2 cellular contexts compared by ENCODE assay signal in the genomic region with DNA sequence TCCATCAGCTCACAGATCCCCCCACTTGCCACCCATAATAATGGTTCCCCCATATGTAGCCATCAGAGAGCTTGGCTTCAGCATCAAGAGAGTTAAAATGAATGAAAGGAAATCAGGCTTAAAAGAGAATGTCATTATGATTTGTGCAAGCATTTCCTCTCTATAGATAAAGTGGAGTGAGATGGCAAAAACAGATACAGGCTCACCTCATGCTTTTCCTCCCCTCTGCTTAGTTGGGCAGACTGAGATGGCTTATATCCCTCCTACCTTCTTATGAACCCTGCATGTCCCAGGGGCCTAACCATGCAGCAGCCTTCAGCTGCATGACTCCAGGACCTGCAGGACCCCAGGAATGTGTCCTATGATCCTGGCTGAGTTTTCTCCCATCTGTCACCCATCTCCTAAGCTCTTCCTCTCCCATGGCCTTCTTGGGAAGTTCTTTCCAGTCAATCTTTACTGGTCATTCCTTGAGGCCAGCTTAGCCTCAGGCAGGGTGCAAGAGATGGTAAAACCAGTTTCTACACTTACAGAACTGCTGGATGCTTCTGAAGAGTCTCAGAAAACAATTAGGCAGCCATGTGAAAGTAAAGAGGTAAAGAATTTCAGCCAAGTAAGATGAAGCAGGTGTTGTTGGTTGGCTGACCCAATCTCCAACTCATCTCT.
TF ChIP-seq lines count a peak whose summit lies in the region.

No MANE protein-coding gene starts in this region.

TF ChIP-seq in GM23338, 12 proteins besides CTCF, POLR2A, EP300 and RAD21 (continues in another document):
- TF ChIP-seq, protein P1, sequence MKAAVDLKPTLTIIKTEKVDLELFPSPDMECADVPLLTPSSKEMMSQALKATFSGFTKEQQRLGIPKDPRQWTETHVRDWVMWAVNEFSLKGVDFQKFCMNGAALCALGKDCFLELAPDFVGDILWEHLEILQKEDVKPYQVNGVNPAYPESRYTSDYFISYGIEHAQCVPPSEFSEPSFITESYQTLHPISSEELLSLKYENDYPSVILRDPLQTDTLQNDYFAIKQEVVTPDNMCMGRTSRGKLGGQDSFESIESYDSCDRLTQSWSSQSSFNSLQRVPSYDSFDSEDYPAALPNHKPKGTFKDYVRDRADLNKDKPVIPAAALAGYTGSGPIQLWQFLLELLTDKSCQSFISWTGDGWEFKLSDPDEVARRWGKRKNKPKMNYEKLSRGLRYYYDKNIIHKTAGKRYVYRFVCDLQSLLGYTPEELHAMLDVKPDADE (IDR thresholded peaks at IDR 0.05) = no peak
- no peak for TF ChIP-seq STAT1 (IDR thresholded peaks at IDR 0.05; ENCODE audit: unreplicated experiment)
- no peak for TF ChIP-seq CREB1 (CRISPR knock-in tag; IDR thresholded peaks at IDR 0.05; ENCODE audit: low read depth)
- TF ChIP-seq, protein P2, sequence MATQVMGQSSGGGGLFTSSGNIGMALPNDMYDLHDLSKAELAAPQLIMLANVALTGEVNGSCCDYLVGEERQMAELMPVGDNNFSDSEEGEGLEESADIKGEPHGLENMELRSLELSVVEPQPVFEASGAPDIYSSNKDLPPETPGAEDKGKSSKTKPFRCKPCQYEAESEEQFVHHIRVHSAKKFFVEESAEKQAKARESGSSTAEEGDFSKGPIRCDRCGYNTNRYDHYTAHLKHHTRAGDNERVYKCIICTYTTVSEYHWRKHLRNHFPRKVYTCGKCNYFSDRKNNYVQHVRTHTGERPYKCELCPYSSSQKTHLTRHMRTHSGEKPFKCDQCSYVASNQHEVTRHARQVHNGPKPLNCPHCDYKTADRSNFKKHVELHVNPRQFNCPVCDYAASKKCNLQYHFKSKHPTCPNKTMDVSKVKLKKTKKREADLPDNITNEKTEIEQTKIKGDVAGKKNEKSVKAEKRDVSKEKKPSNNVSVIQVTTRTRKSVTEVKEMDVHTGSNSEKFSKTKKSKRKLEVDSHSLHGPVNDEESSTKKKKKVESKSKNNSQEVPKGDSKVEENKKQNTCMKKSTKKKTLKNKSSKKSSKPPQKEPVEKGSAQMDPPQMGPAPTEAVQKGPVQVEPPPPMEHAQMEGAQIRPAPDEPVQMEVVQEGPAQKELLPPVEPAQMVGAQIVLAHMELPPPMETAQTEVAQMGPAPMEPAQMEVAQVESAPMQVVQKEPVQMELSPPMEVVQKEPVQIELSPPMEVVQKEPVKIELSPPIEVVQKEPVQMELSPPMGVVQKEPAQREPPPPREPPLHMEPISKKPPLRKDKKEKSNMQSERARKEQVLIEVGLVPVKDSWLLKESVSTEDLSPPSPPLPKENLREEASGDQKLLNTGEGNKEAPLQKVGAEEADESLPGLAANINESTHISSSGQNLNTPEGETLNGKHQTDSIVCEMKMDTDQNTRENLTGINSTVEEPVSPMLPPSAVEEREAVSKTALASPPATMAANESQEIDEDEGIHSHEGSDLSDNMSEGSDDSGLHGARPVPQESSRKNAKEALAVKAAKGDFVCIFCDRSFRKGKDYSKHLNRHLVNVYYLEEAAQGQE (IDR thresholded peaks at IDR 0.05; ENCODE audit: unreplicated experiment) = no peak
- TF ChIP-seq EZH2 (IDR thresholded peaks at IDR 0.05; ENCODE audit: low read depth, unreplicated experiment) = no peak
- TF ChIP-seq JUNB (IDR thresholded peaks at IDR 0.05; ENCODE audit: unreplicated experiment) = no peak
- TF ChIP-seq ZNF114 (CRISPR knock-in tag; IDR thresholded peaks at IDR 0.05) = no peak
- TF ChIP-seq, protein P3, sequence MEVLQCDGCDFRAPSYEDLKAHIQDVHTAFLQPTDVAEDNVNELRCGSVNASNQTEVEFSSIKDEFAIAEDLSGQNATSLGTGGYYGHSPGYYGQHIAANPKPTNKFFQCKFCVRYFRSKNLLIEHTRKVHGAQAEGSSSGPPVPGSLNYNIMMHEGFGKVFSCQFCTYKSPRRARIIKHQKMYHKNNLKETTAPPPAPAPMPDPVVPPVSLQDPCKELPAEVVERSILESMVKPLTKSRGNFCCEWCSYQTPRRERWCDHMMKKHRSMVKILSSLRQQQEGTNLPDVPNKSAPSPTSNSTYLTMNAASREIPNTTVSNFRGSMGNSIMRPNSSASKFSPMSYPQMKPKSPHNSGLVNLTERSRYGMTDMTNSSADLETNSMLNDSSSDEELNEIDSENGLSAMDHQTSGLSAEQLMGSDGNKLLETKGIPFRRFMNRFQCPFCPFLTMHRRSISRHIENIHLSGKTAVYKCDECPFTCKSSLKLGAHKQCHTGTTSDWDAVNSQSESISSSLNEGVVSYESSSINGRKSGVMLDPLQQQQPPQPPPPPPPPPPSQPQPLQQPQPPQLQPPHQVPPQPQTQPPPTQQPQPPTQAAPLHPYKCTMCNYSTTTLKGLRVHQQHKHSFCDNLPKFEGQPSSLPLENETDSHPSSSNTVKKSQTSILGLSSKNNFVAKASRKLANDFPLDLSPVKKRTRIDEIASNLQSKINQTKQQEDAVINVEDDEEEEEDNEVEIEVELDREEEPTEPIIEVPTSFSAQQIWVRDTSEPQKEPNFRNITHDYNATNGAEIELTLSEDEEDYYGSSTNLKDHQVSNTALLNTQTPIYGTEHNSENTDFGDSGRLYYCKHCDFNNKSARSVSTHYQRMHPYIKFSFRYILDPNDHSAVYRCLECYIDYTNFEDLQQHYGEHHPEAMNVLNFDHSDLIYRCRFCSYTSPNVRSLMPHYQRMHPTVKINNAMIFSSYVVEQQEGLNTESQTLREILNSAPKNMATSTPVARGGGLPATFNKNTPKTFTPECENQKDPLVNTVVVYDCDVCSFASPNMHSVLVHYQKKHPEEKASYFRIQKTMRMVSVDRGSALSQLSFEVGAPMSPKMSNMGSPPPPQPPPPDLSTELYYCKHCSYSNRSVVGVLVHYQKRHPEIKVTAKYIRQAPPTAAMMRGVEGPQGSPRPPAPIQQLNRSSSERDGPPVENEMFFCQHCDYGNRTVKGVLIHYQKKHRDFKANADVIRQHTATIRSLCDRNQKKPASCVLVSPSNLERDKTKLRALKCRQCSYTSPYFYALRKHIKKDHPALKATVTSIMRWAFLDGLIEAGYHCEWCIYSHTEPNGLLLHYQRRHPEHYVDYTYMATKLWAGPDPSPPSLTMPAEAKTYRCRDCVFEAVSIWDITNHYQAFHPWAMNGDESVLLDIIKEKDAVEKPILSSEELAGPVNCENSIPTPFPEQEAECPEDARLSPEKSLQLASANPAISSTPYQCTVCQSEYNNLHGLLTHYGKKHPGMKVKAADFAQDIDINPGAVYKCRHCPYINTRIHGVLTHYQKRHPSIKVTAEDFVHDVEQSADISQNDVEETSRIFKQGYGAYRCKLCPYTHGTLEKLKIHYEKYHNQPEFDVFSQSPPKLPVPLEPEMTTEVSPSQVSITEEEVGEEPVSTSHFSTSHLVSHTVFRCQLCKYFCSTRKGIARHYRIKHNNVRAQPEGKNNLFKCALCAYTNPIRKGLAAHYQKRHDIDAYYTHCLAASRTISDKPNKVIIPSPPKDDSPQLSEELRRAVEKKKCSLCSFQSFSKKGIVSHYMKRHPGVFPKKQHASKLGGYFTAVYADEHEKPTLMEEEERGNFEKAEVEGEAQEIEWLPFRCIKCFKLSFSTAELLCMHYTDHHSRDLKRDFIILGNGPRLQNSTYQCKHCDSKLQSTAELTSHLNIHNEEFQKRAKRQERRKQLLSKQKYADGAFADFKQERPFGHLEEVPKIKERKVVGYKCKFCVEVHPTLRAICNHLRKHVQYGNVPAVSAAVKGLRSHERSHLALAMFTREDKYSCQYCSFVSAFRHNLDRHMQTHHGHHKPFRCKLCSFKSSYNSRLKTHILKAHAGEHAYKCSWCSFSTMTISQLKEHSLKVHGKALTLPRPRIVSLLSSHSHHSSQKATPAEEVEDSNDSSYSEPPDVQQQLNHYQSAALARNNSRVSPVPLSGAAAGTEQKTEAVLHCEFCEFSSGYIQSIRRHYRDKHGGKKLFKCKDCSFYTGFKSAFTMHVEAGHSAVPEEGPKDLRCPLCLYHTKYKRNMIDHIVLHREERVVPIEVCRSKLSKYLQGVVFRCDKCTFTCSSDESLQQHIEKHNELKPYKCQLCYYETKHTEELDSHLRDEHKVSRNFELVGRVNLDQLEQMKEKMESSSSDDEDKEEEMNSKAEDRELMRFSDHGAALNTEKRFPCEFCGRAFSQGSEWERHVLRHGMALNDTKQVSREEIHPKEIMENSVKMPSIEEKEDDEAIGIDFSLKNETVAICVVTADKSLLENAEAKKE (CRISPR knock-in tag; IDR thresholded peaks at IDR 0.05) = no peak

TF ChIP-seq in SK-N-SH, 30 proteins besides CTCF, POLR2A, EP300 and RAD21:
- TF ChIP-seq, protein P4, sequence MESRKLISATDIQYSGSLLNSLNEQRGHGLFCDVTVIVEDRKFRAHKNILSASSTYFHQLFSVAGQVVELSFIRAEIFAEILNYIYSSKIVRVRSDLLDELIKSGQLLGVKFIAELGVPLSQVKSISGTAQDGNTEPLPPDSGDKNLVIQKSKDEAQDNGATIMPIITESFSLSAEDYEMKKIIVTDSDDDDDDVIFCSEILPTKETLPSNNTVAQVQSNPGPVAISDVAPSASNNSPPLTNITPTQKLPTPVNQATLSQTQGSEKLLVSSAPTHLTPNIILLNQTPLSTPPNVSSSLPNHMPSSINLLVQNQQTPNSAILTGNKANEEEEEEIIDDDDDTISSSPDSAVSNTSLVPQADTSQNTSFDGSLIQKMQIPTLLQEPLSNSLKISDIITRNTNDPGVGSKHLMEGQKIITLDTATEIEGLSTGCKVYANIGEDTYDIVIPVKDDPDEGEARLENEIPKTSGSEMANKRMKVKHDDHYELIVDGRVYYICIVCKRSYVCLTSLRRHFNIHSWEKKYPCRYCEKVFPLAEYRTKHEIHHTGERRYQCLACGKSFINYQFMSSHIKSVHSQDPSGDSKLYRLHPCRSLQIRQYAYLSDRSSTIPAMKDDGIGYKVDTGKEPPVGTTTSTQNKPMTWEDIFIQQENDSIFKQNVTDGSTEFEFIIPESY (IDR thresholded peaks at IDR 0.05; ENCODE audit: borderline replicate concordance, low read depth) = no peak
- TF ChIP-seq ELF1 (IDR thresholded peaks at IDR 0.05) (no peak), TAF1 (IDR thresholded peaks at IDR 0.05; ENCODE audit: borderline replicate concordance, low read depth, low read length) (no peak), TCF12 (IDR thresholded peaks at IDR 0.05) (no peak), MXI1 (IDR thresholded peaks at IDR 0.05; ENCODE audit: low read depth, low read length) (no peak), FOSL2 (IDR thresholded peaks at IDR 0.05; ENCODE audit: borderline replicate concordance, low read depth) (no peak), CHD2 (IDR thresholded peaks at IDR 0.05; ENCODE audit: low read length, partially characterized antibody) (no peak), EZH2phosphoT487 (IDR thresholded peaks at IDR 0.05; ENCODE audit: borderline replicate concordance, low read depth) (no peak), NFIC (IDR thresholded peaks at IDR 0.05; ENCODE audit: borderline replicate concordance) (no peak), NRF1 (IDR thresholded peaks at IDR 0.05; ENCODE audit: low read depth, low read length) (no peak), TEAD4 (IDR thresholded peaks at IDR 0.05; ENCODE audit: borderline replicate concordance, insufficient read depth) (no peak), POLR2AphosphoS5 (IDR thresholded peaks at IDR 0.05; ENCODE audit: low read depth, low read length) (no peak), RFX5 (IDR thresholded peaks at IDR 0.05; ENCODE audit: low read length) (no peak), YY1 (IDR thresholded peaks at IDR 0.05; ENCODE audit: low read depth) (no peak), FOXM1 (IDR thresholded peaks at IDR 0.05; ENCODE audit: low read depth) (no peak)
- TF ChIP-seq, protein P5, sequence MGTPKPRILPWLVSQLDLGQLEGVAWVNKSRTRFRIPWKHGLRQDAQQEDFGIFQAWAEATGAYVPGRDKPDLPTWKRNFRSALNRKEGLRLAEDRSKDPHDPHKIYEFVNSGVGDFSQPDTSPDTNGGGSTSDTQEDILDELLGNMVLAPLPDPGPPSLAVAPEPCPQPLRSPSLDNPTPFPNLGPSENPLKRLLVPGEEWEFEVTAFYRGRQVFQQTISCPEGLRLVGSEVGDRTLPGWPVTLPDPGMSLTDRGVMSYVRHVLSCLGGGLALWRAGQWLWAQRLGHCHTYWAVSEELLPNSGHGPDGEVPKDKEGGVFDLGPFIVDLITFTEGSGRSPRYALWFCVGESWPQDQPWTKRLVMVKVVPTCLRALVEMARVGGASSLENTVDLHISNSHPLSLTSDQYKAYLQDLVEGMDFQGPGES (IDR thresholded peaks at IDR 0.05; ENCODE audit: low read depth, low read length) = no peak
- TF ChIP-seq, protein P6, sequence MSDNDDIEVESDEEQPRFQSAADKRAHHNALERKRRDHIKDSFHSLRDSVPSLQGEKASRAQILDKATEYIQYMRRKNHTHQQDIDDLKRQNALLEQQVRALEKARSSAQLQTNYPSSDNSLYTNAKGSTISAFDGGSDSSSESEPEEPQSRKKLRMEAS (IDR thresholded peaks at IDR 0.05; ENCODE audit: low read depth) = no peak
- TF ChIP-seq, protein P7, sequence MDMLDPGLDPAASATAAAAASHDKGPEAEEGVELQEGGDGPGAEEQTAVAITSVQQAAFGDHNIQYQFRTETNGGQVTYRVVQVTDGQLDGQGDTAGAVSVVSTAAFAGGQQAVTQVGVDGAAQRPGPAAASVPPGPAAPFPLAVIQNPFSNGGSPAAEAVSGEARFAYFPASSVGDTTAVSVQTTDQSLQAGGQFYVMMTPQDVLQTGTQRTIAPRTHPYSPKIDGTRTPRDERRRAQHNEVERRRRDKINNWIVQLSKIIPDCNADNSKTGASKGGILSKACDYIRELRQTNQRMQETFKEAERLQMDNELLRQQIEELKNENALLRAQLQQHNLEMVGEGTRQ (IDR thresholded peaks at IDR 0.05; ENCODE audit: borderline replicate concordance, low read depth, low read length) = no peak
